In the genomic region with DNA sequence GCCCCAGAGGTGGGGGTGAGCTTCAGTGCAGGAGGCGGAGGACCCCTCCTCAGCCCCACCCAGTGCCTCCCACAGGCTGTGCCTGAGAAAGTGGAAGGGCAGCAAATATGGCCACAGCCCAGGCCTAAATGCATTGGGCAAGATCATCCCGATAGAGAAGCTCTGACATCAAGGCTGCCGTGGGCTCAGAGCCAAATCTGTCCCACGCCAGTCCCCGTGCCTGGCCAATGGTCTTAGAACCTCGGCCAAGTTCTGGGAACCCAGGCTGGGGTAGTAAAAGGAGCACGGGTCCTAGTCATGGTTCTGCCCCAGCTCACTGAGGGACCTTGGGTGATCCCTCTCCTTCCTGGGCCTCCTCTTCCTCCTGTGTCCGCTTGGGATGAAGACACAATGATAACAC, we compare ENCODE assay signal across 14 cellular contexts. TPM values are rescaled to one million over a fixed set of nuclear protein-coding genes. Genes with fewer than 3 reads are reported as not detected.
DNase-seq lines count a peak whose midpoint lies in the region; ATAC-seq, FAIRE-seq and TF ChIP-seq lines count a peak whose summit lies in the region.
"Had no signal": no experiment of that assay in that cellular context is flagged by ENCODE, and none has a peak within 500 bp of the region (broad histone marks: within the 10 kb centered on the region; RNA-seq: fewer than 3 reads in every experiment).

No MANE protein-coding gene starts in this region.

- H3K9me2 ChIP-seq in GM23248 (ENCODE audit: insufficient read depth): no peaks in the 10 kb centered on the region

- H3K9me3 Mint-ChIP-seq in astrocyte (ENCODE audit: unreplicated experiment): no peaks in the 10 kb centered on the region
- H3K9me3 Mint-ChIP-seq in stimulated activated effector memory CD8-positive, alpha-beta T cell treated with anti-CD3 and anti-CD28 coated beads, Interleukin-12 subunit alpha, Interleukin-12 subunit beta, amount 100 ng/mL, for 72 hours: no peaks in the 10 kb centered on the region
- H3K9me3 Mint-ChIP-seq: activated CD4-positive, alpha-beta T cell treated with anti-CD3 and anti-CD28 coated beads, Interleukin-2, amount 10 ng/mL, durations not matched to agents 24 days and 14 days had no signal

- H3K9ac ChIP-seq in GM23248: peak overlapping the region; percentile 47; the same call in 1 of the 2 replicates
- no peak overlapping the region for H3K9ac ChIP-seq in astrocyte (ENCODE audit: low read length)

- H3K27me3 ChIP-seq in GM23248 (replicated peaks; ENCODE audit: insufficient read depth) (no peaks in the 10 kb centered on the region), astrocyte (ENCODE audit: insufficient read depth, low read length) (no peaks in the 10 kb centered on the region)
- H3K27me3 ChIP-seq: left lung, testis had no signal

- H3K9me3 ChIP-seq in GM23248 (ENCODE audit: low read depth) (no peaks in the 10 kb centered on the region), astrocyte (ENCODE audit: insufficient read depth, low read depth, low read length) (no peaks in the 10 kb centered on the region)
- H3K9me3 ChIP-seq: left lung, testis had no signal

- H3K27me3 Mint-ChIP-seq in astrocyte (ENCODE audit: low read depth, unreplicated experiment): no peaks in the 10 kb centered on the region
- H3K27me3 Mint-ChIP-seq: activated CD4-positive, alpha-beta T cell treated with anti-CD3 and anti-CD28 coated beads, Interleukin-2, amount 10 ng/mL, durations not matched to agents 24 days and 14 days had no signal

- intact Hi-C loops in left ventricle myocardium superior (cut with micrococcal nuclease): no loop called here

- H3K36me3 ChIP-seq in GM23248 (ENCODE audit: low read depth) (peaks cover 60% of the 10 kb centered on the region), astrocyte (ENCODE audit: insufficient read depth, low read length) (peaks cover 55% of the 10 kb centered on the region)

- peak; percentile 14 for ATAC-seq in left ventricle myocardium superior
- ATAC-seq in stimulated activated effector memory CD8-positive, alpha-beta T cell treated with anti-CD3 and anti-CD28 coated beads, Interleukin-12 subunit alpha, Interleukin-12 subunit beta, amount 100 ng/mL, for 72 hours: no peak
- no peak for ATAC-seq in GM18909 (IDR thresholded peaks at IDR 0.05; ENCODE audit: poor library complexity, unreplicated experiment)
- ATAC-seq in GM21515 (IDR thresholded peaks at IDR 0.05; ENCODE audit: unreplicated experiment): no peak
- ATAC-seq in HG03039 (IDR thresholded peaks at IDR 0.05; ENCODE audit: unreplicated experiment): no peak

- H3K4me3 ChIP-seq in GM23248 (no peak overlapping the region), astrocyte (ENCODE audit: insufficient read depth, low read depth, low read length) (no peak overlapping the region)
- H3K4me3 ChIP-seq: left lung, testis had no signal

- in situ Hi-C loops in GM23248 (cut with MboI): no loop called here

- H3K4me1 Mint-ChIP-seq in astrocyte (ENCODE audit: low read depth, unreplicated experiment): no peaks in the 10 kb centered on the region
- peaks cover 8% of the 10 kb centered on the region for H3K4me1 Mint-ChIP-seq in stimulated activated effector memory CD8-positive, alpha-beta T cell treated with anti-CD3 and anti-CD28 coated beads, Interleukin-12 subunit alpha, Interleukin-12 subunit beta, amount 100 ng/mL, for 72 hours

- peak; percentile 35 for DNase-seq in GM23248
- no peak for DNase-seq in astrocyte (ENCODE audit: low read depth)
- DNase-seq in left ventricle myocardium superior: no peak
- DNase-seq in stimulated activated effector memory CD8-positive, alpha-beta T cell treated with anti-CD3 and anti-CD28 coated beads, Interleukin-12 subunit alpha, Interleukin-12 subunit beta, amount 100 ng/mL, for 72 hours (ENCODE audit: low spot score in 2 of 2): no peak
- DNase-seq in COLO829 (ENCODE audit: low spot score): no peak
- DNase-seq: activated CD4-positive, alpha-beta T cell treated with anti-CD3 and anti-CD28 coated beads, Interleukin-2, amount 10 ng/mL, durations not matched to agents 24 days and 14 days; left lung; MV-4-11; NCI-H2107; T-helper 9 cell had no signal

- H3K79me2 ChIP-seq in GM23248 (ENCODE audit: insufficient read depth) (no peaks in the 10 kb centered on the region), astrocyte (ENCODE audit: insufficient read depth, low read length) (no peaks in the 10 kb centered on the region)

- H3K4me2 ChIP-seq in GM23248 (ENCODE audit: unreplicated experiment) (no peak overlapping the region), astrocyte (ENCODE audit: low read length) (no peak overlapping the region)

- 25 to 40% methylated on average over 7 of the region's 8 CpGs for WGBS in GM23248 (ENCODE audit: low coverage in 1 of 2, low lambda C conversion rate in 2 of 2, missing lambda C conversion rate in 2 of 2), 2 experiments

- peak overlapping the region; percentile 32; the same call in 1 of the 2 replicates for H3K27ac ChIP-seq in GM23248
- H3K27ac ChIP-seq in astrocyte (ENCODE audit: low read depth, low read length): peak overlapping the region; percentile 37
- H3K27ac ChIP-seq: testis had no signal

- FAIRE-seq in astrocyte (lab: Jason Lieb, UNC): no peak

- peaks cover 17% of the 10 kb centered on the region for H3K36me3 Mint-ChIP-seq in astrocyte (ENCODE audit: low read depth, unreplicated experiment)
- peaks cover 100% of the 10 kb centered on the region for H3K36me3 Mint-ChIP-seq in stimulated activated effector memory CD8-positive, alpha-beta T cell treated with anti-CD3 and anti-CD28 coated beads, Interleukin-12 subunit alpha, Interleukin-12 subunit beta, amount 100 ng/mL, for 72 hours

- H2AFZ ChIP-seq in GM23248 (no peak overlapping the region), astrocyte (ENCODE audit: low read depth, low read length) (no peak overlapping the region)

- no peak for TF ChIP-seq CTCF in astrocyte (IDR thresholded peaks at IDR 0.05; ENCODE audit: insufficient read depth, low read depth, low read length)

- peaks cover 19% of the 10 kb centered on the region for H3F3A ChIP-seq in GM23248 (ENCODE audit: insufficient read depth)

- H4K20me1 ChIP-seq in GM23248 (ENCODE audit: insufficient read depth) (no peaks in the 10 kb centered on the region), astrocyte (ENCODE audit: insufficient read depth, low read length) (peaks cover 70% of the 10 kb centered on the region)

- H3K4me3 Mint-ChIP-seq in astrocyte (ENCODE audit: unreplicated experiment): no peak overlapping the region
- H3K4me3 Mint-ChIP-seq in stimulated activated effector memory CD8-positive, alpha-beta T cell treated with anti-CD3 and anti-CD28 coated beads, Interleukin-12 subunit alpha, Interleukin-12 subunit beta, amount 100 ng/mL, for 72 hours: no peak overlapping the region
- H3K4me3 Mint-ChIP-seq: activated CD4-positive, alpha-beta T cell treated with anti-CD3 and anti-CD28 coated beads, Interleukin-2, amount 10 ng/mL, durations not matched to agents 24 days and 14 days had no signal

- H3K27ac Mint-ChIP-seq in astrocyte (ENCODE audit: unreplicated experiment): no peak overlapping the region
- H3K27ac Mint-ChIP-seq in stimulated activated effector memory CD8-positive, alpha-beta T cell treated with anti-CD3 and anti-CD28 coated beads, Interleukin-12 subunit alpha, Interleukin-12 subunit beta, amount 100 ng/mL, for 72 hours: peak overlapping the region; percentile 74

- H3K4me1 ChIP-seq in GM23248 (ENCODE audit: insufficient read depth) (peaks cover 15% of the 10 kb centered on the region; the same call in 1 of the 2 replicates), astrocyte (ENCODE audit: insufficient read depth, low read length) (peaks cover 6% of the 10 kb centered on the region)

RNA-seq across cellular contexts. Expression of a gene that starts 27.7 kb away (rescaled TPM):
- 88.8 and 92.1 TPM in 2 replicates for total RNA-seq in GM23248 (2014; rRNA removed; shearing (Covaris generic))
- 43.1 and 43.2 TPM in 2 replicates for polyA plus RNA-seq in GM23248 (2016; fragmentation: Nextera tagmentation; extraction: Ambion mirVana)
- total RNA-seq in astrocyte (98.5 and 119 TPM in 2 replicates), left ventricle myocardium superior (137 TPM)

RNA-seq across cellular contexts. Expression of a gene that starts 49.0 kb away (rescaled TPM):
- 384 and 409 TPM in 2 replicates for total RNA-seq in GM23248 (2014; rRNA removed; shearing (Covaris generic))
- polyA plus RNA-seq in GM23248 (2016; fragmentation: Nextera tagmentation; extraction: Ambion mirVana): 183 and 190 TPM in 2 replicates
- total RNA-seq in astrocyte (320 and 349 TPM in 2 replicates), left ventricle myocardium superior (214 TPM)
